In the genomic region with DNA sequence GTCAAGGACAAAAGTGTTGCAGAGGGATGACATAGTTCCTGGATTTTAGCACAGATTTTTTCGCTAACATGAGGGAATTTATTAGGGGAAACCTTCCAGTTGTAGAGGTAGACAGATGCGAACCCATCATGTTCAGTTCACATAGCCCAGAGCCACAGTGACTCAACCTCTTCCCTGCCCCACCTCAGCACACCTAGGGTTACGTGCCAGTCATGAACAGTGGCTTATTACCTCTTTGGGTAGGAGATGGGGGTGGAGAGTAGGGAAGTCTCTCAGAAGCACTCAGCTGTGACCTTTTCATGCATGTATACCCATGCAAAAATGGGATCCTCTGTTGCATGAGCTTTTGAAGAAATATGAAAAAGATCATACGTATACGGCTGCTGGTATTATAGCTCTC, we compare ENCODE assay signal across 21 cellular contexts. TPM values are rescaled to one million over a fixed set of nuclear protein-coding genes. Genes with fewer than 3 reads are reported as not detected.
DNase-seq lines count a peak whose midpoint lies in the region; ATAC-seq and TF ChIP-seq lines count a peak whose summit lies in the region.
"Had no signal": no experiment of that assay in that cellular context is flagged by ENCODE, and none has a peak within 500 bp of the region (broad histone marks: within the 10 kb centered on the region; RNA-seq: fewer than 3 reads in every experiment).

No MANE protein-coding gene starts in this region.

- H3K4me3 Mint-ChIP-seq in nephron (peak overlapping the region in 2 of 3 experiments; percentile 16 to 26), T-cell (no peak overlapping the region)
- H3K4me3 Mint-ChIP-seq: stimulated activated memory B cell treated with anti-CD40 and anti-IgM and Interleukin-4, amounts not matched to agents 10 μg/mL and 1 μg/mL and 100 μg/mL, for 72 hours; T-helper 1 cell treated with Interleukin-12 subunit alpha and Interleukin-12 subunit beta and Interleukin-4 antibody, amounts not matched to agents 30 μg/mL and 1 μg/mL, for 36 hours had no signal

- no TSS peak for BruUV-seq in mammary epithelial cell (replicated peaks; lab: Mats Ljungman, UMichigan)

- H3K9ac ChIP-seq in mammary epithelial cell (ENCODE audit: insufficient read depth, low read length) = no peak overlapping the region
- H3K9ac ChIP-seq: GM23248 had no signal

- peaks cover 45% of the 10 kb centered on the region for H3K4me1 ChIP-seq in mammary epithelial cell (ENCODE audit: insufficient read depth, low read length)

- no peaks in the 10 kb centered on the region for H3K27me3 ChIP-seq in mammary epithelial cell (ENCODE audit: insufficient read depth, low read length)
- H3K27me3 ChIP-seq: cardiac muscle cell, esophagus muscularis mucosa, right lobe of liver had no signal

- POLR2A ChIA-PET in T-cell (lab: Charles Lee) = no interaction called here

- peaks cover 3% of the 10 kb centered on the region for H4K20me1 ChIP-seq in mammary epithelial cell (ENCODE audit: insufficient read depth, low read length)

- dilution Hi-C loops in mammary epithelial cell (cut with HindIII; ENCODE audit: low sequenced_read_pairs) = no loop called here

- H2AFZ ChIP-seq in mammary epithelial cell (ENCODE audit: low read depth, low read length) = no peak overlapping the region
- H2AFZ ChIP-seq: GM23248 had no signal

- H3K27ac Mint-ChIP-seq in nephron (peak overlapping the region; percentile 58 to 90 (median 89)), T-cell (no peak overlapping the region)
- H3K27ac Mint-ChIP-seq: stimulated activated memory B cell treated with anti-CD40 and anti-IgM and Interleukin-4, amounts not matched to agents 10 μg/mL and 1 μg/mL and 100 μg/mL, for 72 hours; T-helper 1 cell treated with Interleukin-12 subunit alpha and Interleukin-12 subunit beta and Interleukin-4 antibody, amounts not matched to agents 30 μg/mL and 1 μg/mL, for 36 hours had no signal

- H3K36me3 Mint-ChIP-seq in nephron (ENCODE audit: low read depth) (peaks cover 9% of the 10 kb centered on the region), T-cell (no peaks in the 10 kb centered on the region)
- H3K36me3 Mint-ChIP-seq: stimulated activated memory B cell treated with anti-CD40 and anti-IgM and Interleukin-4, amounts not matched to agents 10 μg/mL and 1 μg/mL and 100 μg/mL, for 72 hours had no signal

- CTCF ChIA-PET in mammary epithelial cell (lab: Charles Lee; ENCODE audit: low non-redundant PET) = no interaction called here
- CTCF ChIA-PET in T-cell (lab: Charles Lee) = interaction anchor here in 1 of 2 donors (0.6 kb wide), 1 partner anchor 10 kb away, joined by 4 read pairs; no protein-coding TSS in a partner anchor

- H3K4me1 Mint-ChIP-seq in nephron (peaks cover 54% of the 10 kb centered on the region), T-cell (peaks cover 15 to 17% (median 15%) of the 10 kb centered on the region in 3 donors)

- H3K4me2 ChIP-seq in mammary epithelial cell (ENCODE audit: insufficient read depth, low read depth, low read length) = peak overlapping the region; percentile 65

- H3K27me3 Mint-ChIP-seq in nephron (ENCODE audit: low read depth) = peaks cover 3% of the 10 kb centered on the region
- peaks cover 27 to 50% of the 10 kb centered on the region in 2 donors for H3K27me3 Mint-ChIP-seq in T-cell

- TF ChIP-seq CTCF in mammary epithelial cell (conservative IDR thresholded peaks at IDR 0.05 in 1 of 2, IDR thresholded peaks at IDR 0.05 in 1 of 2; ENCODE audit: extremely low read depth in 1 of 2, insufficient read depth in 1 of 2, low read depth in 1 of 2, low read length in 2 of 2) (no peak), nephron (IDR thresholded peaks at IDR 0.05; ENCODE audit: unreplicated experiment in 3 of 3) (no peak)

- 3% methylated on average over 5 of the region's 5 CpGs for WGBS in mammary epithelial cell (ENCODE audit: low coverage, missing lambda C conversion rate)

- intact Hi-C loops in mammary epithelial cell (cut with micrococcal nuclease) = loop anchor here (1.0 kb wide), 1 partner anchor 17 kb away; no protein-coding TSS in a partner anchor

- peaks cover 2% of the 10 kb centered on the region for H3K36me3 ChIP-seq in mammary epithelial cell (ENCODE audit: insufficient read depth, low read length)
- H3K36me3 ChIP-seq: cardiac muscle cell, esophagus muscularis mucosa, lower lobe of right lung, right lobe of liver, thoracic aorta, WERI-Rb-1 had no signal

- H3K79me2 ChIP-seq in mammary epithelial cell (ENCODE audit: insufficient read depth, low read length) = peaks cover 94% of the 10 kb centered on the region

- H3K9me3 ChIP-seq in mammary epithelial cell (replicated peaks; ENCODE audit: insufficient read depth, low read length) = no peaks in the 10 kb centered on the region
- H3K9me3 ChIP-seq: esophagus muscularis mucosa, lower lobe of right lung, right lobe of liver, thoracic aorta had no signal

- peak overlapping the region; percentile 72 for H3K27ac ChIP-seq in mammary epithelial cell (ENCODE audit: insufficient read depth, low read depth, low read length)
- H3K27ac ChIP-seq: cardiac muscle cell, GM23248, lower lobe of right lung, right lobe of liver, thoracic aorta, WERI-Rb-1 had no signal

- DNase-seq in DMS153 treated with DMSO at 0.1 percent for 48 hours (lab: John Stamatoyannopoulos, UW; ENCODE audit: unreplicated experiment) (peak; percentile 87), M059J (ENCODE audit: low read depth) (peak; percentile 16), mammary epithelial cell (peak; percentile 88), NCI-H774 (lab: John Stamatoyannopoulos, UW) (no peak), GM19238 (ENCODE audit: insufficient read length, low spot score) (no peak), T-cell (no peak)
- DNase-seq: activated CD8-positive, alpha-beta memory T cell treated with anti-CD3 and anti-CD28 coated beads, Interleukin-2, amount 50 U/mL, for 48 hours; activated gamma-delta T cell; GM23248; lower lobe of right lung; NCI-H1417 treated with DMSO at 0.1 percent for 48 hours; NK-92 treated with Interleukin-12 subunit alpha and Interleukin-12 subunit beta, amount 100 ng/mL, for 24 hours; right lobe of liver; WERI-Rb-1 had no signal

- in situ Hi-C loops in mammary epithelial cell (cut with MboI; ENCODE audit: low sequenced_read_pairs in 2 of 2) = no loop called here

- ATAC-seq in T-cell (replicated peaks in 1 of 4) = no peak
- ATAC-seq: right lobe of liver; Right ventricle myocardium inferior; stimulated activated memory B cell treated with anti-CD40 and anti-IgM and Interleukin-4, amounts not matched to agents 10 μg/mL and 1 μg/mL and 100 μg/mL, for 72 hours had no signal

- H3K4me3 ChIP-seq in mammary epithelial cell (replicated peaks in 1 of 3; ENCODE audit: insufficient read depth in 1 of 3, low read depth in 2 of 3, low read length in 3 of 3) = no peak overlapping the region
- H3K4me3 ChIP-seq: cardiac muscle cell, esophagus muscularis mucosa, GM23248, lower lobe of right lung, right lobe of liver, thoracic aorta had no signal

- H3K9me3 Mint-ChIP-seq in nephron (no peaks in the 10 kb centered on the region), T-cell (no peaks in the 10 kb centered on the region)
- H3K9me3 Mint-ChIP-seq: stimulated activated memory B cell treated with anti-CD40 and anti-IgM and Interleukin-4, amounts not matched to agents 10 μg/mL and 1 μg/mL and 100 μg/mL, for 72 hours; T-helper 1 cell treated with Interleukin-12 subunit alpha and Interleukin-12 subunit beta and Interleukin-4 antibody, amounts not matched to agents 30 μg/mL and 1 μg/mL, for 36 hours had no signal

RNA-seq across cellular contexts. Expression of a gene that starts 4.7 kb away (rescaled TPM):
- total RNA-seq in M059J (2014; rRNA removed; shearing (Covaris generic)) = 14.6 and 22.8 TPM in 2 replicates
- total RNA-seq in mammary epithelial cell (10 to 100 TPM; 46.6 to 51.5 TPM), T-cell (under 1 TPM; 0.26 to 0.61 (median 0.50) TPM)
- polyA plus RNA-seq in mammary epithelial cell = 28.8 TPM
- polyA minus RNA-seq in mammary epithelial cell = 44.2 TPM

Comparison
In these comparisons a context has a peak if more than half of its experiments do, and no peak if none do; other contexts are left out.
1. DNase-seq: peak in DMS153 treated with DMSO at 0.1 percent for 48 hours (single experiment), M059J (single experiment) and mammary epithelial cell (single experiment); none in NCI-H774 (single experiment), GM19238 (single experiment) and T-cell (0 of 34).
2. H3K27ac Mint-ChIP-seq: peak in nephron (3 of 3); none in T-cell (0 of 2).
3. H3K4me3 Mint-ChIP-seq: peak in nephron (2 of 3); none in T-cell (0 of 3).